16 cellular contexts compared by ENCODE assay signal in the genomic region with DNA sequence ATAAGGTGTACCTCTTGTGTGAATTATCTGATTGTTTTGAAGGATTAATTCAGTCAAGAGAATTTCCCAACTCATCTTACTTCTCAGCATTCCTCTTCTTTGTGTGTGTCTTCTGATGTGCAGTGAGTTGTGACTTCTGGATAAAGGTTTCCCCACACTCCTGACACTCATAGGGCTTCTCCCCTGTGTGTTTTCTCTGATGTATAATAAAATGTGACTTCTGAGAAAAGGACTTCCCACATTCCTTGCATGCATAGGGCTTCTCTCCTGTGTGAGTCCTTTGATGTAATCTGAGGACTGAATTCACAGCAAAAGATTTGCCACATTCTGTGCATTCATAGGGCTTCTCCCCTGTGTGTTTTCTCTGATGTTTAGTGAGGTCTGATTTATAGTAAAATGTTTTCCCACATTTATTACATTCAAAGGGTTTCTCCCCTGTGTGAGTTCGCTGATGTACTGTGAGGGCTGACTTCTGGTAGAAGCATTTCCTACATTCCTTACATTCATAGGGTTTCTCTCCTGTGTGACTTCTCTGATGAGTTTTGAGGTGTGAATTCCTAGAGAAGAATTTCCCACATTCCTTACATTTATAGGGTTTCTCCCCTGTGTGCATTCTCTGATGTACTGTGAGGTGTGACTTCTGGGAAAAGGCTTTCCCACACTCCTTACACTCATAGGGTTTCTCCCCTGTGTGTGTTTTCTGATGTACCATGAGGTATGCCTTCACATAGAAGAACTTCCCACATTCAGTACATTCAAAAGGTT.
"Had no signal": no experiment of that assay in that cellular context is flagged by ENCODE, and none has a peak within 500 bp of the region (broad histone marks: within the 10 kb centered on the region; RNA-seq: fewer than 3 reads in every experiment).

No MANE protein-coding gene starts in this region.

- H3K4me1 Mint-ChIP-seq: nephron, T-cell had no signal

- H3K27ac ChIP-seq: coronary artery, gastroesophageal sphincter, thoracic aorta, VCaP had no signal

- H3K4me1 ChIP-seq: gastroesophageal sphincter had no signal

- H3K4me3 ChIP-seq: coronary artery, gastroesophageal sphincter, thoracic aorta had no signal

- H3K27me3 ChIP-seq: gastroesophageal sphincter had no signal

- H3K9me3 ChIP-seq: thoracic aorta had no signal

- ATAC-seq: gastroesophageal sphincter, left colon, T-cell had no signal

- DNase-seq: activated CD4-positive, alpha-beta T cell treated with anti-CD3 and anti-CD28 coated beads for 48 hours; activated naive CD4-positive, alpha-beta T cell treated with Interleukin-2 at 50 U/mL for 16 hours; caudate nucleus; effector CD4-positive, alpha-beta T cell; left colon; mammary epithelial cell; stimulated activated CD4-positive, alpha-beta T cell treated with anti-CD3 and anti-CD28 coated beads, Interleukin-4, amount 100 ng/mL, for 24 hours; T-cell; T1000 had no signal

- H3K27me3 Mint-ChIP-seq: stimulated activated naive CD8-positive, alpha-beta T cell treated with anti-CD3 and anti-CD28 coated beads, Interleukin-15, Interleukin-2, amounts not matched to agents 100 ng/mL and 50 ng/mL, for 24 hours; T-cell had no signal

- H3K4me3 Mint-ChIP-seq: nephron; stimulated activated naive CD8-positive, alpha-beta T cell treated with anti-CD3 and anti-CD28 coated beads, Interleukin-15, Interleukin-2, amounts not matched to agents 100 ng/mL and 50 ng/mL, for 24 hours; T-cell had no signal

- H3K27ac Mint-ChIP-seq: nephron; stimulated activated naive CD8-positive, alpha-beta T cell treated with anti-CD3 and anti-CD28 coated beads, Interleukin-15, Interleukin-2, amounts not matched to agents 100 ng/mL and 50 ng/mL, for 24 hours; T-cell had no signal

- FAIRE-seq: urothelium cell line had no signal
